25 cellular contexts compared by ENCODE assay signal in genomic region chr6:146408583-146408982, GRCh38.
DNase-seq lines count a peak whose midpoint lies in the region; ATAC-seq, FAIRE-seq and TF ChIP-seq lines count a peak whose summit lies in the region.
"Had no signal": no experiment of that assay in that cellular context is flagged by ENCODE, and none has a peak within 500 bp of the region (broad histone marks: within the 10 kb centered on the region; RNA-seq: fewer than 3 reads in every experiment).

No MANE protein-coding gene starts in this region.

- TF ChIP-seq CTCF in K562 (IDR thresholded peaks at IDR 0.05 in 2 of 3, conservative IDR thresholded peaks at IDR 0.05 in 1 of 3; ENCODE audit: insufficient read depth in 2 of 3, low read depth in 1 of 3, low read length in 3 of 3) (no peak), glutamatergic neuron (IDR thresholded peaks at IDR 0.05; ENCODE audit: partially characterized antibody, unreplicated experiment) (no peak)

- no peak overlapping the region for H2AFZ ChIP-seq in K562 (ENCODE audit: low read depth, low read length)

- ATAC-seq in K562 (no peak), HG02678 (IDR thresholded peaks at IDR 0.05; ENCODE audit: unreplicated experiment) (no peak)
- ATAC-seq: A549 had no signal

- no peaks in the 10 kb centered on the region for H3K9me3 Mint-ChIP-seq in glutamatergic neuron (ENCODE audit: unreplicated experiment)
- H3K9me3 Mint-ChIP-seq: CD4-positive, alpha-beta T cell had no signal

- H3K9ac ChIP-seq in K562 (ENCODE audit: insufficient read depth in 1 of 2, low read depth in 2 of 2, low read length in 2 of 2) = no peak overlapping the region
- H3K9ac ChIP-seq: BLaER1 treated with 17β-estradiol and CSF1 and Interleukin-3, amounts not matched to agents 10 nM and 100 nM had no signal

- H3K4me3 ChIP-seq in K562 = no peak overlapping the region
- H3K4me3 ChIP-seq: A549; BLaER1 treated with 17β-estradiol and CSF1 and Interleukin-3, amounts not matched to agents 10 nM and 100 nM had no signal

- H4K20me1 ChIP-seq in K562 (replicated peaks; ENCODE audit: control insufficient read depth, insufficient read depth, low read length) = no peaks in the 10 kb centered on the region
- H4K20me1 ChIP-seq: BLaER1 treated with 17β-estradiol and CSF1 and Interleukin-3, amounts not matched to agents 10 nM and 100 nM had no signal

- CTCF ChIA-PET in K562 (lab: Yijun Ruan, JAX; ENCODE audit: low intra/inter-chr PET ratio) = no interaction called here

- H3K27me3 Mint-ChIP-seq in glutamatergic neuron (ENCODE audit: unreplicated experiment) = peaks cover 3% of the 10 kb centered on the region
- H3K27me3 Mint-ChIP-seq: CD8-positive, alpha-beta memory T cell had no signal

- H3K27ac ChIP-seq in K562 (ENCODE audit: extremely low read depth, low read depth, low read length) = no peak overlapping the region
- H3K27ac ChIP-seq: A549; BLaER1 treated with 17β-estradiol and CSF1 and Interleukin-3, amounts not matched to agents 10 nM and 100 nM had no signal

- POLR2A ChIA-PET in K562 (lab: Yijun Ruan, JAX) = no interaction called here

- H3K9me3 ChIP-seq in K562 (replicated peaks; ENCODE audit: control insufficient read depth, insufficient read depth, low read depth, low read length) = no peaks in the 10 kb centered on the region
- H3K9me3 ChIP-seq: A549, BE2C had no signal

- H3K4me1 ChIP-seq in K562 (replicated peaks in 1 of 2; ENCODE audit: control insufficient read depth in 2 of 2, insufficient read depth in 2 of 2, low read length in 2 of 2) = no peaks in the 10 kb centered on the region
- H3K4me1 ChIP-seq: A549; BE2C; BLaER1 treated with 17β-estradiol and CSF1 and Interleukin-3, amounts not matched to agents 10 nM and 100 nM had no signal

- H3K79me2 ChIP-seq in K562 (ENCODE audit: control insufficient read depth, insufficient read depth, low read length) = no peaks in the 10 kb centered on the region

- BruUV-seq in K562 (replicated peaks; lab: Mats Ljungman, UMichigan) = no TSS peak

- no peaks in the 10 kb centered on the region for H3K36me3 ChIP-seq in K562 (ENCODE audit: control insufficient read depth, insufficient read depth, low read length)
- H3K36me3 ChIP-seq: BE2C; BLaER1 treated with 17β-estradiol and CSF1 and Interleukin-3, amounts not matched to agents 10 nM and 100 nM had no signal

- no peaks in the 10 kb centered on the region for H3K9me1 ChIP-seq in K562 (ENCODE audit: control insufficient read depth, insufficient read depth, low read length)

- TF ChIP-seq POLR2A in K562 (conservative IDR thresholded peaks at IDR 0.05) = no peak

- no peak for TF ChIP-seq RAD21 in K562 (CRISPR knock-in tag; conservative IDR thresholded peaks at IDR 0.05 in 1 of 2, IDR thresholded peaks at IDR 0.05 in 1 of 2)

- no peaks in the 10 kb centered on the region for H3K4me1 Mint-ChIP-seq in glutamatergic neuron (ENCODE audit: low read depth, unreplicated experiment)
- H3K4me1 Mint-ChIP-seq: CD14-positive monocyte; CD8-positive, alpha-beta memory T cell had no signal

- H3K4me2 ChIP-seq in K562 (ENCODE audit: insufficient read depth, low read length) = no peak overlapping the region
- H3K4me2 ChIP-seq: A549; BLaER1 treated with 17β-estradiol and CSF1 and Interleukin-3, amounts not matched to agents 10 nM and 100 nM had no signal

- H3K4me3 Mint-ChIP-seq in glutamatergic neuron (ENCODE audit: unreplicated experiment) = no peak overlapping the region
- H3K4me3 Mint-ChIP-seq: CD14-positive monocyte; CD4-positive, alpha-beta T cell; CD8-positive, alpha-beta memory T cell had no signal

- H3K36me3 Mint-ChIP-seq in glutamatergic neuron (ENCODE audit: unreplicated experiment) = no peaks in the 10 kb centered on the region
- H3K36me3 Mint-ChIP-seq: CD14-positive monocyte had no signal

- FAIRE-seq in K562 (lab: Jason Lieb, UNC) = peak; percentile 29
- FAIRE-seq: A549, GM12891, GM18507 had no signal

- in situ Hi-C loops in G401 (cut with HindIII; ENCODE audit: low sequenced_read_pairs) = no loop called here
- in situ Hi-C loops in K562 (cut with MboI) = no loop called here

- under 1% methylated on average over 5 of the region's 5 CpGs for WGBS in K562 (ENCODE audit: insufficient coverage, low coverage, missing lambda C conversion rate)

- no peak overlapping the region for H3K27ac Mint-ChIP-seq in glutamatergic neuron (ENCODE audit: unreplicated experiment)
- H3K27ac Mint-ChIP-seq: CD14-positive monocyte; CD4-positive, alpha-beta T cell; CD8-positive, alpha-beta memory T cell had no signal

- DNase-seq in G401 (ENCODE audit: low spot score) (peak; percentile 98), K562 (ENCODE audit: extremely low read depth in 1 of 4, low spot score in 3 of 4) (no peak), cerebellum (ENCODE audit: low spot score) (peak; percentile 80), NCI-H1694 (lab: John Stamatoyannopoulos, UW) (no peak), glutamatergic neuron (no peak)
- DNase-seq: 8988T; ACHN; AML-193; BE2C; Calu3; CD4-positive, alpha-beta T cell; CD8-positive, alpha-beta memory T cell; COR-L47; DMS79; EL; GF-D8; GOT3; H7; HCEC 1CT had no signal

- no peak for TF ChIP-seq EP300 in K562 (IDR thresholded peaks at IDR 0.05; ENCODE audit: low read length)

- H3K27me3 ChIP-seq in K562 (ENCODE audit: control insufficient read depth in 2 of 2, insufficient read depth in 2 of 2, low read length in 2 of 2) = no peaks in the 10 kb centered on the region
- H3K27me3 ChIP-seq: BE2C; BLaER1 treated with 17β-estradiol and CSF1 and Interleukin-3, amounts not matched to agents 10 nM and 100 nM had no signal

- intact Hi-C loops in K562 (cut with micrococcal nuclease) = no loop called here

TF ChIP-seq in K562, 482 proteins besides CTCF, POLR2A, EP300 and RAD21:
- no peak for TF ChIP-seq GABPB1 (CRISPR knock-in tag; IDR thresholded peaks at IDR 0.05)
- TF ChIP-seq RB1 (IDR thresholded peaks at IDR 0.05; ENCODE audit: low read depth) = no peak
- no peak for TF ChIP-seq CBX8 (IDR thresholded peaks at IDR 0.05; ENCODE audit: borderline replicate concordance, extremely low read depth, low read depth, low read length, poor library complexity, severe bottlenecking)
- TF ChIP-seq ARID2 (IDR thresholded peaks at IDR 0.05) = no peak
- no peak for TF ChIP-seq BCOR (IDR thresholded peaks at IDR 0.05)
- TF ChIP-seq ETV1 (tag; conservative IDR thresholded peaks at IDR 0.05; ENCODE audit: low read depth) = no peak
- no peak for TF ChIP-seq KDM2B (CRISPR knock-in tag; IDR thresholded peaks at IDR 0.05)
- no peak for TF ChIP-seq ASH1L (IDR thresholded peaks at IDR 0.05; ENCODE audit: borderline replicate concordance, low read depth, partially characterized antibody)
- TF ChIP-seq EHMT2 (IDR thresholded peaks at IDR 0.05) = no peak
- TF ChIP-seq ZNF740 (CRISPR knock-in tag; IDR thresholded peaks at IDR 0.05) = no peak
- no peak for TF ChIP-seq ZNF740 (tag; IDR thresholded peaks at IDR 0.05)
- no peak for TF ChIP-seq CAMTA2 (CRISPR knock-in tag; conservative IDR thresholded peaks at IDR 0.05)
- no peak for TF ChIP-seq ZBTB8A (IDR thresholded peaks at IDR 0.05; ENCODE audit: partially characterized antibody)
- TF ChIP-seq NCOA4 (IDR thresholded peaks at IDR 0.05; ENCODE audit: partially characterized antibody) = no peak
- TF ChIP-seq VEZF1 (CRISPR knock-in tag; IDR thresholded peaks at IDR 0.05) = no peak
- TF ChIP-seq ZNF408 (CRISPR knock-in tag; IDR thresholded peaks at IDR 0.05; ENCODE audit: low read depth) = no peak
- TF ChIP-seq GATA2 (CRISPR knock-in tag; IDR thresholded peaks at IDR 0.05) = no peak

Comparison
In these comparisons a context has a peak if more than half of its experiments do, and no peak if none do; other contexts are left out.
1. DNase-seq: peak in G401 (single experiment) and cerebellum (single experiment); none in K562 (0 of 4), NCI-H1694 (single experiment) and glutamatergic neuron (single experiment).